1 cellular context compared by ENCODE assay signal in the genomic region with DNA sequence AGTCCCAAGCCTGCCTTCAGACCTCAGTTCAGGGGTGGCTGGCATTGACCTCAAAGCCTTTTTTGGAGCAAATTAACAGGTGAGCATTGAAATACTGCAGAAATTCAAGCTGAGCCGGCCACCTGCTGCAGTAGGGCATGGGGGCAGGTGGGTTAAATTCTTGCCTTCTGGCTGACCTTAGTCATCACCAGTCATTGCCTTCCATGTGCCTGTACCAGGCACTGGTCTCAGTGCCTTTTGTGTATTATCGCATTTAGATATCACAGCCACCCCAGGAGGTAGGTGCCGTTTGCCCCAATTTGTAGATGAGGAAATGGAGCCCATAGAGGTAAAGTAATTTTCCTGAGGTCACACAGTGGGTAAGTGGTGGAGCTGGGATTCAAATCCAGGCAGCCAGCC.
TF ChIP-seq lines count a peak whose summit lies in the region.

No MANE protein-coding gene starts in this region.

TF ChIP-seq in HepG2, 621 proteins besides CTCF, POLR2A, EP300 and RAD21:
- TF ChIP-seq, protein P1, sequence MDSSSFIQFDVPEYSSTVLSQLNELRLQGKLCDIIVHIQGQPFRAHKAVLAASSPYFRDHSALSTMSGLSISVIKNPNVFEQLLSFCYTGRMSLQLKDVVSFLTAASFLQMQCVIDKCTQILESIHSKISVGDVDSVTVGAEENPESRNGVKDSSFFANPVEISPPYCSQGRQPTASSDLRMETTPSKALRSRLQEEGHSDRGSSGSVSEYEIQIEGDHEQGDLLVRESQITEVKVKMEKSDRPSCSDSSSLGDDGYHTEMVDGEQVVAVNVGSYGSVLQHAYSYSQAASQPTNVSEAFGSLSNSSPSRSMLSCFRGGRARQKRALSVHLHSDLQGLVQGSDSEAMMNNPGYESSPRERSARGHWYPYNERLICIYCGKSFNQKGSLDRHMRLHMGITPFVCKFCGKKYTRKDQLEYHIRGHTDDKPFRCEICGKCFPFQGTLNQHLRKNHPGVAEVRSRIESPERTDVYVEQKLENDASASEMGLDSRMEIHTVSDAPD (CRISPR knock-in tag; IDR thresholded peaks at IDR 0.05) = no peak
- no peak for TF ChIP-seq MATR3 (CRISPR knock-in tag; IDR thresholded peaks at IDR 0.05)
- TF ChIP-seq, protein P2, sequence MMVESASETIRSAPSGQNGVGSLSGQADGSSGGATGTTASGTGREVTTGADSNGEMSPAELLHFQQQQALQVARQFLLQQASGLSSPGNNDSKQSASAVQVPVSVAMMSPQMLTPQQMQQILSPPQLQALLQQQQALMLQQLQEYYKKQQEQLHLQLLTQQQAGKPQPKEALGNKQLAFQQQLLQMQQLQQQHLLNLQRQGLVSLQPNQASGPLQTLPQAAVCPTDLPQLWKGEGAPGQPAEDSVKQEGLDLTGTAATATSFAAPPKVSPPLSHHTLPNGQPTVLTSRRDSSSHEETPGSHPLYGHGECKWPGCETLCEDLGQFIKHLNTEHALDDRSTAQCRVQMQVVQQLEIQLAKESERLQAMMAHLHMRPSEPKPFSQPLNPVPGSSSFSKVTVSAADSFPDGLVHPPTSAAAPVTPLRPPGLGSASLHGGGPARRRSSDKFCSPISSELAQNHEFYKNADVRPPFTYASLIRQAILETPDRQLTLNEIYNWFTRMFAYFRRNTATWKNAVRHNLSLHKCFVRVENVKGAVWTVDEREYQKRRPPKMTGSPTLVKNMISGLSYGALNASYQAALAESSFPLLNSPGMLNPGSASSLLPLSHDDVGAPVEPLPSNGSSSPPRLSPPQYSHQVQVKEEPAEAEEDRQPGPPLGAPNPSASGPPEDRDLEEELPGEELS (CRISPR knock-in tag; IDR thresholded peaks at IDR 0.05) = no peak
- TF ChIP-seq IRX3 (CRISPR knock-in tag; IDR thresholded peaks at IDR 0.05; ENCODE audit: borderline replicate concordance, low read depth) = no peak
- no peak for TF ChIP-seq ZKSCAN8 (CRISPR knock-in tag; IDR thresholded peaks at IDR 0.05; ENCODE audit: borderline replicate concordance)
- no peak for TF ChIP-seq ZNF382 (CRISPR knock-in tag; IDR thresholded peaks at IDR 0.05; ENCODE audit: borderline replicate concordance)
- no peak for TF ChIP-seq ZSCAN21 (CRISPR knock-in tag; IDR thresholded peaks at IDR 0.05; ENCODE audit: borderline replicate concordance)
- TF ChIP-seq, protein P3, sequence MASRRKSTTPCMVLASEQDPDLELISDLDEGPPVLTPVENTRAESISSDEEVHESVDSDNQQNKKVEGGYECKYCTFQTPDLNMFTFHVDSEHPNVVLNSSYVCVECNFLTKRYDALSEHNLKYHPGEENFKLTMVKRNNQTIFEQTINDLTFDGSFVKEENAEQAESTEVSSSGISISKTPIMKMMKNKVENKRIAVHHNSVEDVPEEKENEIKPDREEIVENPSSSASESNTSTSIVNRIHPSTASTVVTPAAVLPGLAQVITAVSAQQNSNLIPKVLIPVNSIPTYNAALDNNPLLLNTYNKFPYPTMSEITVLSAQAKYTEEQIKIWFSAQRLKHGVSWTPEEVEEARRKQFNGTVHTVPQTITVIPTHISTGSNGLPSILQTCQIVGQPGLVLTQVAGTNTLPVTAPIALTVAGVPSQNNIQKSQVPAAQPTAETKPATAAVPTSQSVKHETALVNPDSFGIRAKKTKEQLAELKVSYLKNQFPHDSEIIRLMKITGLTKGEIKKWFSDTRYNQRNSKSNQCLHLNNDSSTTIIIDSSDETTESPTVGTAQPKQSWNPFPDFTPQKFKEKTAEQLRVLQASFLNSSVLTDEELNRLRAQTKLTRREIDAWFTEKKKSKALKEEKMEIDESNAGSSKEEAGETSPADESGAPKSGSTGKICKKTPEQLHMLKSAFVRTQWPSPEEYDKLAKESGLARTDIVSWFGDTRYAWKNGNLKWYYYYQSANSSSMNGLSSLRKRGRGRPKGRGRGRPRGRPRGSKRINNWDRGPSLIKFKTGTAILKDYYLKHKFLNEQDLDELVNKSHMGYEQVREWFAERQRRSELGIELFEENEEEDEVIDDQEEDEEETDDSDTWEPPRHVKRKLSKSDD (CRISPR knock-in tag; IDR thresholded peaks at IDR 0.05; ENCODE audit: low read depth) = no peak
- TF ChIP-seq ATF7 (IDR thresholded peaks at IDR 0.05) = no peak
- no peak for TF ChIP-seq ATF7 (CRISPR knock-in tag; IDR thresholded peaks at IDR 0.05)
- TF ChIP-seq ZSCAN30 (CRISPR knock-in tag; IDR thresholded peaks at IDR 0.05) = no peak
- no peak for TF ChIP-seq ZNF839 (CRISPR knock-in tag; IDR thresholded peaks at IDR 0.05; ENCODE audit: borderline replicate concordance)
- TF ChIP-seq GFI1 (CRISPR knock-in tag; IDR thresholded peaks at IDR 0.05; ENCODE audit: borderline replicate concordance) = no peak
- no peak for TF ChIP-seq FIP1L1 (IDR thresholded peaks at IDR 0.05; ENCODE audit: borderline replicate concordance, insufficient read depth, low read depth, low read length)
- TF ChIP-seq, protein P4, sequence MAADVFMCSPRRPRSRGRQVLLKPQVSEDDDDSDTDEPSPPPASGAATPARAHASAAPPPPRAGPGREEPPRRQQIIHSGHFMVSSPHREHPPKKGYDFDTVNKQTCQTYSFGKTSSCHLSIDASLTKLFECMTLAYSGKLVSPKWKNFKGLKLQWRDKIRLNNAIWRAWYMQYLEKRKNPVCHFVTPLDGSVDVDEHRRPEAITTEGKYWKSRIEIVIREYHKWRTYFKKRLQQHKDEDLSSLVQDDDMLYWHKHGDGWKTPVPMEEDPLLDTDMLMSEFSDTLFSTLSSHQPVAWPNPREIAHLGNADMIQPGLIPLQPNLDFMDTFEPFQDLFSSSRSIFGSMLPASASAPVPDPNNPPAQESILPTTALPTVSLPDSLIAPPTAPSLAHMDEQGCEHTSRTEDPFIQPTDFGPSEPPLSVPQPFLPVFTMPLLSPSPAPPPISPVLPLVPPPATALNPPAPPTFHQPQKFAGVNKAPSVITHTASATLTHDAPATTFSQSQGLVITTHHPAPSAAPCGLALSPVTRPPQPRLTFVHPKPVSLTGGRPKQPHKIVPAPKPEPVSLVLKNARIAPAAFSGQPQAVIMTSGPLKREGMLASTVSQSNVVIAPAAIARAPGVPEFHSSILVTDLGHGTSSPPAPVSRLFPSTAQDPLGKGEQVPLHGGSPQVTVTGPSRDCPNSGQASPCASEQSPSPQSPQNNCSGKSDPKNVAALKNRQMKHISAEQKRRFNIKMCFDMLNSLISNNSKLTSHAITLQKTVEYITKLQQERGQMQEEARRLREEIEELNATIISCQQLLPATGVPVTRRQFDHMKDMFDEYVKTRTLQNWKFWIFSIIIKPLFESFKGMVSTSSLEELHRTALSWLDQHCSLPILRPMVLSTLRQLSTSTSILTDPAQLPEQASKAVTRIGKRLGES (CRISPR knock-in tag; IDR thresholded peaks at IDR 0.05; ENCODE audit: borderline replicate concordance) = no peak
- TF ChIP-seq MTA3 (CRISPR knock-in tag; IDR thresholded peaks at IDR 0.05) = no peak
- TF ChIP-seq, protein P5, sequence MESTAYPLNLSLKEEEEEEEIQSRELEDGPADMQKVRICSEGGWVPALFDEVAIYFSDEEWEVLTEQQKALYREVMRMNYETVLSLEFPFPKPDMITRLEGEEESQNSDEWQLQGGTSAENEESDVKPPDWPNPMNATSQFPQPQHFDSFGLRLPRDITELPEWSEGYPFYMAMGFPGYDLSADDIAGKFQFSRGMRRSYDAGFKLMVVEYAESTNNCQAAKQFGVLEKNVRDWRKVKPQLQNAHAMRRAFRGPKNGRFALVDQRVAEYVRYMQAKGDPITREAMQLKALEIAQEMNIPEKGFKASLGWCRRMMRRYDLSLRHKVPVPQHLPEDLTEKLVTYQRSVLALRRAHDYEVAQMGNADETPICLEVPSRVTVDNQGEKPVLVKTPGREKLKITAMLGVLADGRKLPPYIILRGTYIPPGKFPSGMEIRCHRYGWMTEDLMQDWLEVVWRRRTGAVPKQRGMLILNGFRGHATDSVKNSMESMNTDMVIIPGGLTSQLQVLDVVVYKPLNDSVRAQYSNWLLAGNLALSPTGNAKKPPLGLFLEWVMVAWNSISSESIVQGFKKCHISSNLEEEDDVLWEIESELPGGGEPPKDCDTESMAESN (CRISPR knock-in tag; conservative IDR thresholded peaks at IDR 0.05) = no peak
- TF ChIP-seq DPF2 (CRISPR knock-in tag; IDR thresholded peaks at IDR 0.05; ENCODE audit: borderline replicate concordance, low read depth) = no peak
- TF ChIP-seq ZBTB42 (CRISPR knock-in tag; IDR thresholded peaks at IDR 0.05) = no peak
- TF ChIP-seq NFE2 (CRISPR knock-in tag; IDR thresholded peaks at IDR 0.05) = no peak
- no peak for TF ChIP-seq ZNF746 (CRISPR knock-in tag; IDR thresholded peaks at IDR 0.05)
